1 cellular context compared by ENCODE assay signal in genomic region chr6:30678964-30679726, GRCh38.
TF ChIP-seq lines count a peak whose summit lies in the region.

No MANE protein-coding gene starts in this region.

TF ChIP-seq in HEK293, 187 proteins besides CTCF, POLR2A, EP300 and RAD21 (continued from another document and continues in another):
- TF ChIP-seq ZNF350 (tag by site-specific recombination; IDR thresholded peaks at IDR 0.05) (no peak), ZNF132 (tag by site-specific recombination; IDR thresholded peaks at IDR 0.05; ENCODE audit: borderline replicate concordance) (no peak), ZNF549 (tag by site-specific recombination; IDR thresholded peaks at IDR 0.05) (no peak), ZNF148 (tag by site-specific recombination; IDR thresholded peaks at IDR 0.05; ENCODE audit: borderline replicate concordance) (no peak), SETDB1 (IDR thresholded peaks at IDR 0.05; ENCODE audit: insufficient read length, low read length) (no peak), ZNF324 (tag by site-specific recombination; IDR thresholded peaks at IDR 0.05) (peak; percentile 49; the same call in 1 of the 2 replicates), GLIS1 (tag by site-specific recombination; IDR thresholded peaks at IDR 0.05) (no peak), ZNF2 (tag by site-specific recombination; IDR thresholded peaks at IDR 0.05) (0 out of 2 replicates have a peak, but pooled peaks have one; percentile 38), ZSCAN5A (tag by site-specific recombination; IDR thresholded peaks at IDR 0.05) (no peak), HIC1 (tag by site-specific recombination; IDR thresholded peaks at IDR 0.05) (no peak), ZNF223 (tag by site-specific recombination; IDR thresholded peaks at IDR 0.05) (no peak), ZNF548 (tag by site-specific recombination; IDR thresholded peaks at IDR 0.05) (no peak), ZNF645 (tag by site-specific recombination; IDR thresholded peaks at IDR 0.05) (no peak), ZBTB8A (tag by site-specific recombination; IDR thresholded peaks at IDR 0.05) (peak; percentile 52), ZSCAN23 (tag by site-specific recombination; IDR thresholded peaks at IDR 0.05) (no peak), ZNF560 (tag by site-specific recombination; IDR thresholded peaks at IDR 0.05; ENCODE audit: borderline replicate concordance) (no peak), ZNF518A (tag by site-specific recombination; conservative IDR thresholded peaks at IDR 0.05; ENCODE audit: low read depth) (no peak), ZNF133 (tag by site-specific recombination; IDR thresholded peaks at IDR 0.05) (no peak), YY1 (tag by site-specific recombination; IDR thresholded peaks at IDR 0.05) (no peak), AEBP2 (tag by site-specific recombination; IDR thresholded peaks at IDR 0.05; ENCODE audit: borderline replicate concordance) (no peak), ZSCAN4 (tag by site-specific recombination; IDR thresholded peaks at IDR 0.05) (no peak), ZBTB26 (tag by site-specific recombination; optimal IDR thresholded peaks at IDR 0.05) (peak; percentile 31), ZEB2 (tag by site-specific recombination; IDR thresholded peaks at IDR 0.05) (0 out of 2 replicates have a peak, but pooled peaks have one; percentile 41), KLF8 (tag by site-specific recombination; IDR thresholded peaks at IDR 0.05) (peak; percentile 40; the same call in 1 of the 2 replicates), ZNF768 (tag by site-specific recombination; IDR thresholded peaks at IDR 0.05) (no peak), TSHZ1 (tag by site-specific recombination; IDR thresholded peaks at IDR 0.05; ENCODE audit: borderline replicate concordance) (no peak), WT1 (tag by site-specific recombination; IDR thresholded peaks at IDR 0.05) (peak; percentile 37; the same call in 1 of the 2 replicates), ZBTB6 (tag by site-specific recombination; IDR thresholded peaks at IDR 0.05) (no peak), ZNF639 (tag by site-specific recombination; IDR thresholded peaks at IDR 0.05) (no peak), KLF1 (tag by site-specific recombination; IDR thresholded peaks at IDR 0.05) (no peak)
